1 cellular context compared by ENCODE assay signal in the genomic region with DNA sequence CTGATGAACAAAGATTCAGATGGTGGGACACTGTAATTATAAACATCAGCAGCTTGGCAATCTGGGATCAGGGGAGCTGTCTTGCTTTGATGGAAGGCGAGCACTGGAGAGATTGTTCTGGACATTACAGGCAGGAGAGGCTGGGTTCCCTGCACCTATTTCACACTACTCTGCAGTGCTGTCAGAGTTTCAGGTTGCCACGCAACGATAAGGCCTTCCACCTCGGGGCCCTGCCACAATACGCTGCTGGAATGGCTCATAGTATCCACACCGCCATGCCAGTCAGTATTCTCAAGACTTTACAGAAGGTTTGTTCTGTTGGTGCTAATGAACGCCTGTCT.
TF ChIP-seq lines count a peak whose summit lies in the region.

No MANE protein-coding gene starts in this region.

TF ChIP-seq in HepG2, 621 proteins besides CTCF, POLR2A, EP300 and RAD21 (continued from another document):
- TF ChIP-seq ZBTB37 (CRISPR knock-in tag; IDR thresholded peaks at IDR 0.05): no peak
- TF ChIP-seq ATM (IDR thresholded peaks at IDR 0.05; ENCODE audit: borderline replicate concordance): no peak
- TF ChIP-seq AFF4 (CRISPR knock-in tag; IDR thresholded peaks at IDR 0.05): no peak
- no peak for TF ChIP-seq NFE2 (CRISPR knock-in tag; IDR thresholded peaks at IDR 0.05)
- no peak for TF ChIP-seq NRL (CRISPR knock-in tag; IDR thresholded peaks at IDR 0.05; ENCODE audit: borderline replicate concordance)
- TF ChIP-seq NR2C2 (CRISPR knock-in tag; IDR thresholded peaks at IDR 0.05; ENCODE audit: borderline replicate concordance): no peak
- TF ChIP-seq ZBTB33 (CRISPR knock-in tag; IDR thresholded peaks at IDR 0.05): no peak
- TF ChIP-seq CEBPG (CRISPR knock-in tag; IDR thresholded peaks at IDR 0.05): no peak
- no peak for TF ChIP-seq ZNF343 (CRISPR knock-in tag; IDR thresholded peaks at IDR 0.05)
- TF ChIP-seq TRIM22 (IDR thresholded peaks at IDR 0.05): no peak
- TF ChIP-seq RFX5 (IDR thresholded peaks at IDR 0.05; ENCODE audit: low read depth, low read length): no peak
- no peak for TF ChIP-seq ZNF234 (CRISPR knock-in tag; conservative IDR thresholded peaks at IDR 0.05)
- TF ChIP-seq, protein P1, sequence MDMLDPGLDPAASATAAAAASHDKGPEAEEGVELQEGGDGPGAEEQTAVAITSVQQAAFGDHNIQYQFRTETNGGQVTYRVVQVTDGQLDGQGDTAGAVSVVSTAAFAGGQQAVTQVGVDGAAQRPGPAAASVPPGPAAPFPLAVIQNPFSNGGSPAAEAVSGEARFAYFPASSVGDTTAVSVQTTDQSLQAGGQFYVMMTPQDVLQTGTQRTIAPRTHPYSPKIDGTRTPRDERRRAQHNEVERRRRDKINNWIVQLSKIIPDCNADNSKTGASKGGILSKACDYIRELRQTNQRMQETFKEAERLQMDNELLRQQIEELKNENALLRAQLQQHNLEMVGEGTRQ (IDR thresholded peaks at IDR 0.05; ENCODE audit: low read depth, low read length): no peak
- TF ChIP-seq, protein P1 (CRISPR knock-in tag; IDR thresholded peaks at IDR 0.05; ENCODE audit: borderline replicate concordance): no peak
- no peak for TF ChIP-seq RELA (CRISPR knock-in tag; IDR thresholded peaks at IDR 0.05)
- TF ChIP-seq ZNF839 (CRISPR knock-in tag; IDR thresholded peaks at IDR 0.05; ENCODE audit: borderline replicate concordance): no peak
